Comparison of ENCODE assay signal across 8 cellular contexts in genomic region chr17:5419959-5420653, GRCh38. TPM values are rescaled to one million over a fixed set of nuclear protein-coding genes. Genes with fewer than 3 reads are reported as not detected.
DNase-seq lines count a peak whose midpoint lies in the region; TF ChIP-seq lines count a peak whose summit lies in the region.

Gene RPAIN, plus strand, starts transcription at chr17:5420182. Its CDS starts 29 bp downstream, at chr17:5420211.

- peak within 1 kb of the TSS; percentile 98 for H3K4me2 ChIP-seq in GM23248 (ENCODE audit: unreplicated experiment)

- H3K36me3 ChIP-seq in ES-I3 (ENCODE audit: insufficient read depth, low read length) (peaks cover 12% of the 10 kb centered on the region), GM23248 (ENCODE audit: low read depth) (no peaks in the 10 kb centered on the region; the same call in 1 of the 2 replicates), testis (ENCODE audit: low read depth, missing control alignments) (no peaks in the 10 kb centered on the region)

- intact Hi-C loops in testis (cut with DNase I; ENCODE audit: low total_unique reads), result no loop called here

- no peak for TF ChIP-seq POLR2A in testis (IDR thresholded peaks at IDR 0.05)

- in situ Hi-C loops in GM23248 (cut with MboI), result no loop called here

- no peaks in the 10 kb centered on the region for H3K9me2 ChIP-seq in GM23248 (ENCODE audit: insufficient read depth)

- H3K9ac ChIP-seq in ES-I3 (ENCODE audit: low read depth, low read length) (peak within 1 kb of the TSS; percentile 97), GM23248 (peak within 1 kb of the TSS; percentile 94)

- H4K20me1 ChIP-seq in GM23248 (ENCODE audit: insufficient read depth), result no peaks in the 10 kb centered on the region

- peaks cover 16% of the 10 kb centered on the region for H3F3A ChIP-seq in GM23248 (ENCODE audit: insufficient read depth)

- TF ChIP-seq CTCF in LNCaP clone FGC (IDR thresholded peaks at IDR 0.05; ENCODE audit: control insufficient read depth, extremely low read depth, insufficient read depth) (no peak), testis (IDR thresholded peaks at IDR 0.05) (peak in 1 of 3 experiments; percentile 18)

- peak within 1 kb of the TSS; percentile 98 for H2AFZ ChIP-seq in GM23248

- DNase-seq in GM23248 (peak; percentile 86), LNCaP clone FGC (ENCODE audit: low read depth) (no peak), SHP77 treated with DMSO at 0.1 percent for 48 hours (lab: John Stamatoyannopoulos, UW) (peak; percentile 98), germinal center (ENCODE audit: low spot score) (peak; percentile 87), occipital lobe (lab: John Stamatoyannopoulos, UW) (peak; percentile 93), testis (peak; percentile 96)
- peak; percentile 78 for DNase-seq in activated gamma-delta T cell treated with anti-CD3 and anti-CD28 coated beads, Interleukin-2, amount 50 U/mL, for 16 hours (ENCODE audit: low read depth)

- H3K9me3 ChIP-seq in ES-I3 (ENCODE audit: control insufficient read depth, insufficient read depth, low read length) (no peaks in the 10 kb centered on the region), GM23248 (ENCODE audit: low read depth) (no peaks in the 10 kb centered on the region), testis (no peaks in the 10 kb centered on the region)

- H3K79me2 ChIP-seq in GM23248 (ENCODE audit: insufficient read depth), result peaks cover 55% of the 10 kb centered on the region

- H3K4me3 ChIP-seq in GM23248 (peak within 1 kb of the TSS; percentile 96), LNCaP clone FGC (ENCODE audit: low read depth, low read length) (peak within 1 kb of the TSS; percentile 93), testis (peak within 1 kb of the TSS; percentile 92 to 96)

- H3K27me3 ChIP-seq in GM23248 (replicated peaks; ENCODE audit: insufficient read depth), result no peaks in the 10 kb centered on the region
- H3K27me3 ChIP-seq in testis, result no peaks in the 10 kb centered on the region

- H3K27ac ChIP-seq in GM23248, result peak within 1 kb of the TSS; percentile 85
- peak within 1 kb of the TSS; percentile 88 to 91 for H3K27ac ChIP-seq in testis

- 0% methylated on average over 41 of the region's 41 CpGs for WGBS in GM23248 (ENCODE audit: low coverage in 1 of 2, low lambda C conversion rate in 2 of 2, missing lambda C conversion rate in 2 of 2), 2 experiments
- 0 to 1% methylated on average over 15 to 40 of the region's 41 CpGs for WGBS in testis, 2 donors

- H3K4me1 ChIP-seq in ES-I3 (ENCODE audit: insufficient read depth, low read length) (no peaks in the 10 kb centered on the region), GM23248 (ENCODE audit: insufficient read depth) (peaks cover 21% of the 10 kb centered on the region), testis (peaks cover 10% of the 10 kb centered on the region)

RNA-seq across cellular contexts. Expression of gene RPAIN, which starts in this region (rescaled TPM):
- 9.0 and 15.7 TPM in 2 replicates for total RNA-seq in GM23248 (2014; rRNA removed; shearing (Covaris generic))
- polyA plus RNA-seq in GM23248 (2016; fragmentation: Nextera tagmentation; extraction: Ambion mirVana) (21.4 and 22.0 TPM in 2 replicates), testis (ENCODE audit: insufficient read depth, low read depth, low replicate concordance) (35.8 TPM)
- total RNA-seq in occipital lobe (84.5 TPM), testis (10 to 100 TPM; 52.1 to 60.0 TPM)
